ENCODE assay signal across 9 cellular contexts in the genomic region with DNA sequence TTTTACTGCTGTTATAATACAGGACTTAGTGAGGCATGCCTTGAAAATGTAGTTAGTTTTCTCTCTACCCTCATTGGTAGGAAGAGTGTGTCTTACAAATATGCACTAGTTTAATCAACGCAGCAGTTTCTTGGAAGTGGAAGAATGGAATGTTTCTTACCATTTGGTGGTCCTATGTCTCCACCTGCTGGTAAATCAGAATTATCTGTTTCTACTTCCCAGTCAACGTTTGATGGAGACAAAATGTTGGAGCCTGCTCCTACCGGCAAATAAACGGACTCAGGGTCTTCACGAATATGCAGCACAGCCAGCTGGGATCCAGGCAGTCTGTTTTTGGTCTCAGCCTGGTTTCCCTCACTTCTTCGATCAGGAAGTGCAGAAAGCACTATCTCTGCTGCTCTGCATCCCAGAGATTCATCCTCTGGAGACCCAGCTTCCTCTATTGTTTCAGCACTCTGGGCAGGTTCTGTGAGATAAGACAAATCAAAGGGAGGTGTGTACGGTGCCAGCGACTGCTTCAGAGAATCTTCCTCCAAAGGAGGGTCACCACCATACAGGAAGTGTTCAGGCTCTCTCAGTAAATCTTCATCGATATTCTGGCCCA. TPM values are rescaled to one million over a fixed set of nuclear protein-coding genes. Genes with fewer than 3 reads are reported as not detected.
DNase-seq lines count a peak whose midpoint lies in the region; ATAC-seq, FAIRE-seq and TF ChIP-seq lines count a peak whose summit lies in the region.
"Had no signal": no experiment of that assay in that cellular context is flagged by ENCODE, and none has a peak within 500 bp of the region (broad histone marks: within the 10 kb centered on the region; RNA-seq: fewer than 3 reads in every experiment).

No MANE protein-coding gene starts in this region.

- H3K4me3 ChIP-seq in mammary epithelial cell (replicated peaks in 1 of 3; ENCODE audit: insufficient read depth in 1 of 3, low read depth in 2 of 3, low read length in 3 of 3): no peak overlapping the region
- no peak overlapping the region for H3K4me3 ChIP-seq in kidney (ENCODE audit: low read length in 2 of 2)
- H3K4me3 ChIP-seq in thoracic aorta: no peak overlapping the region
- H3K4me3 ChIP-seq: SJSA1 had no signal

- H3K4me1 ChIP-seq in mammary epithelial cell (ENCODE audit: insufficient read depth, low read length) (no peaks in the 10 kb centered on the region), kidney (ENCODE audit: control insufficient read depth in 1 of 2, insufficient read depth in 1 of 2, low read depth in 1 of 2, low read length in 2 of 2) (no peaks in the 10 kb centered on the region), thoracic aorta (ENCODE audit: control insufficient read depth in 1 of 2, low read depth in 2 of 2) (peaks cover 21 to 36% of the 10 kb centered on the region in 2 donors)
- H3K4me1 ChIP-seq: SJSA1 had no signal

- no peak overlapping the region for H3K4me3 Mint-ChIP-seq in Calu3 (ENCODE audit: low read depth, unreplicated experiment)

- FAIRE-seq in kidney (lab: Jason Lieb, UNC): no peak

- ATAC-seq in HG03354 (IDR thresholded peaks at IDR 0.05; ENCODE audit: poor library complexity, severe bottlenecking, unreplicated experiment) (peak; percentile 44), thoracic aorta (ENCODE audit: insufficient number of reproducible peaks, low FRiP score, low read depth) (no peak)

- H3K4me2 ChIP-seq in mammary epithelial cell (ENCODE audit: insufficient read depth, low read depth, low read length): no peak overlapping the region

- intact Hi-C loops in Calu3 (cut with micrococcal nuclease; ENCODE audit: unreplicated experiment): loop anchor here (1.0 to 2.0 kb wide), 2 partner anchors 42 to 257 kb away; no protein-coding TSS in a partner anchor
- intact Hi-C loops in mammary epithelial cell (cut with micrococcal nuclease): loop anchor here (1.0 to 10.0 kb wide), 5 partner anchors 38 to 301 kb away; no protein-coding TSS in a partner anchor
- intact Hi-C loops in kidney (cut with DNase I): loop anchor here (10.0 kb wide), 1 partner anchor 260 kb away; no protein-coding TSS in a partner anchor

- H3K27me3 ChIP-seq in mammary epithelial cell (ENCODE audit: insufficient read depth, low read length) (peaks cover 3% of the 10 kb centered on the region), thoracic aorta (replicated peaks; ENCODE audit: insufficient read depth) (no peaks in the 10 kb centered on the region)
- H3K27me3 ChIP-seq: SJSA1 had no signal

- no peaks in the 10 kb centered on the region for H3K79me2 ChIP-seq in mammary epithelial cell (ENCODE audit: insufficient read depth, low read length)

- 21% methylated on average over 6 of the region's 9 CpGs for WGBS in mammary epithelial cell (ENCODE audit: low coverage, missing lambda C conversion rate)

- no peaks in the 10 kb centered on the region for H3K4me1 Mint-ChIP-seq in Calu3 (ENCODE audit: low read depth, unreplicated experiment)

- H3K36me3 Mint-ChIP-seq in Calu3 (ENCODE audit: insufficient read depth, unreplicated experiment): no peaks in the 10 kb centered on the region

- no peaks in the 10 kb centered on the region for H4K20me1 ChIP-seq in mammary epithelial cell (ENCODE audit: insufficient read depth, low read length)

- no peaks in the 10 kb centered on the region for H3K9me3 Mint-ChIP-seq in Calu3 (ENCODE audit: low read depth, unreplicated experiment)

- H2AFZ ChIP-seq in mammary epithelial cell (ENCODE audit: low read depth, low read length): no peak overlapping the region

- peak; percentile 35 for DNase-seq in Calu3
- DNase-seq in NCI-H748 (lab: John Stamatoyannopoulos, UW; ENCODE audit: unreplicated experiment): peak; percentile 88
- peak; percentile 60 for DNase-seq in mammary epithelial cell
- no peak for DNase-seq in kidney
- DNase-seq in thoracic aorta (ENCODE audit: low spot score): no peak
- no peak for DNase-seq in activated naive CD4-positive, alpha-beta T cell treated with Interleukin-2 at 50 U/mL for 16 hours
- DNase-seq in activated effector memory CD4-positive, alpha-beta T cell treated with anti-CD3 and anti-CD28 coated beads, Interleukin-2, amount 50 U/mL, for 16 hours: no peak

- no peak overlapping the region for H3K27ac Mint-ChIP-seq in Calu3 (ENCODE audit: unreplicated experiment)

- in situ Hi-C loops in mammary epithelial cell (cut with MboI; ENCODE audit: low sequenced_read_pairs in 2 of 2): loop anchor here (5.0 kb wide), 3 partner anchors 37 to 262 kb away; no protein-coding TSS in a partner anchor

- peak; percentile 53 for TF ChIP-seq CTCF in Calu3 (IDR thresholded peaks at IDR 0.05; ENCODE audit: unreplicated experiment)
- TF ChIP-seq CTCF in mammary epithelial cell (conservative IDR thresholded peaks at IDR 0.05 in 1 of 2, IDR thresholded peaks at IDR 0.05 in 1 of 2; ENCODE audit: extremely low read depth in 1 of 2, insufficient read depth in 1 of 2, low read depth in 1 of 2, low read length in 2 of 2): peak; percentile 52 to 61
- peak; percentile 49 for TF ChIP-seq CTCF in kidney (IDR thresholded peaks at IDR 0.05; ENCODE audit: borderline replicate concordance, extremely low read depth, insufficient read depth)
- peak; percentile 54 for TF ChIP-seq CTCF in thoracic aorta (IDR thresholded peaks at IDR 0.05)

- no peak overlapping the region for H3K9ac ChIP-seq in mammary epithelial cell (ENCODE audit: insufficient read depth, low read length)
- H3K9ac ChIP-seq in kidney (ENCODE audit: low read length in 2 of 2): no peak overlapping the region

- H3K9me3 ChIP-seq in mammary epithelial cell (replicated peaks; ENCODE audit: insufficient read depth, low read length) (no peaks in the 10 kb centered on the region), kidney (ENCODE audit: control insufficient read depth in 1 of 2, low read length in 2 of 2) (no peaks in the 10 kb centered on the region), thoracic aorta (no peaks in the 10 kb centered on the region)
- H3K9me3 ChIP-seq: SJSA1 had no signal

- H3K27ac ChIP-seq in mammary epithelial cell (ENCODE audit: insufficient read depth, low read depth, low read length): no peak overlapping the region
- H3K27ac ChIP-seq in kidney (ENCODE audit: low read depth in 2 of 2, low read length in 2 of 2): no peak overlapping the region
- H3K27ac ChIP-seq in thoracic aorta: no peak overlapping the region
- H3K27ac ChIP-seq: SJSA1 had no signal

- dilution Hi-C loops in mammary epithelial cell (cut with HindIII; ENCODE audit: low sequenced_read_pairs): loop anchor here (5.0 to 25.0 kb wide), 2 partner anchors 52 to 242 kb away; a partner anchor contains a TSS

- CTCF ChIA-PET in Calu3 (lab: Charles Lee): interaction anchor here (0.6 kb wide), 1 partner anchor 1746 kb away, joined by 5 read pairs; no protein-coding TSS in a partner anchor
- CTCF ChIA-PET in mammary epithelial cell (lab: Charles Lee; ENCODE audit: low non-redundant PET): interaction anchor here (1.0 kb wide), 1 partner anchor 46 kb away, joined by 4 read pairs; no protein-coding TSS in a partner anchor

- peaks cover 63% of the 10 kb centered on the region for H3K27me3 Mint-ChIP-seq in Calu3 (ENCODE audit: unreplicated experiment)

- BruUV-seq in Calu3 (replicated peaks; lab: Mats Ljungman, UMichigan) (no TSS peak), mammary epithelial cell (replicated peaks; lab: Mats Ljungman, UMichigan) (no TSS peak)

- H3K36me3 ChIP-seq in mammary epithelial cell (ENCODE audit: insufficient read depth, low read length) (no peaks in the 10 kb centered on the region), kidney (ENCODE audit: control insufficient read depth in 1 of 2, insufficient read depth in 2 of 2, low read length in 2 of 2) (peaks cover 0 to 4% of the 10 kb centered on the region in 2 donors), thoracic aorta (peaks cover 25% of the 10 kb centered on the region)
- H3K36me3 ChIP-seq: SJSA1 had no signal

RNA-seq across cellular contexts. Expression of a gene that starts 59.5 kb away (rescaled TPM):
- total RNA-seq in Calu3 (2022) (not detected in 2 replicates), mammary epithelial cell (not detected), kidney (not detected), thoracic aorta (not detected)
- polyA plus RNA-seq in mammary epithelial cell (not detected), kidney (ENCODE audit: insufficient read depth, low read depth, low replicate concordance) (0.11 TPM)
- polyA minus RNA-seq in mammary epithelial cell: not detected
- total RNA-seq: SJSA1 had no signal

Comparison
In these comparisons a context has a peak if more than half of its experiments do, and no peak if none do; other contexts are left out.
1. DNase-seq: peak in Calu3 (single experiment), NCI-H748 (single experiment) and mammary epithelial cell (single experiment); none in kidney (single experiment), thoracic aorta (single experiment), activated naive CD4-positive, alpha-beta T cell treated with Interleukin-2 at 50 U/mL for 16 hours (single experiment) and activated effector memory CD4-positive, alpha-beta T cell treated with anti-CD3 and anti-CD28 coated beads, Interleukin-2, amount 50 U/mL, for 16 hours (single experiment).
2. Peak in every context shown above with its lines, with median percentiles within 50 percentile points of each other: CTCF ChIP-seq.